ENCODE assay signal across 24 cellular contexts in the genomic region with DNA sequence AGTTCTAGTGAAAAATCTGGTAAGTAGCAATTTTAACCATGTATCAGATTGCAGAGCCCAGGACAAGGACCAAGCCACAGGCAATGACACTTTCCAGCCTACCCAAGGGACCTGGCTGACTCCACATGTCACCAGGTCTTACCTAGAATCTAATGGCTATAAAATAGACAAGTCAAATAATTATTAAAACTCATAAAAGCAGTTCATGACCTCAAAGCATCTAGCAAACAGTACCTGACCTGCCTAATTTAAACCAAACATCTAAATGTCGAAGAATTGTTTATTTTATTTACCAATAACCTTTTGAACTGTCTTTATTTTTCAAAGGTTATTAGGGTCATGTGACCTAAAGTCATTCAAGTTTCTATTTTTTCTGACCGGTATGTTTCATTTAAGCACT. TPM values are rescaled to one million over a fixed set of nuclear protein-coding genes. Genes with fewer than 3 reads are reported as not detected.
A peak's percentile ranks its signal among the peaks of the same experiment; 100 is the strongest.
DNase-seq lines count a peak whose midpoint lies in the region; ATAC-seq, FAIRE-seq and TF ChIP-seq lines count a peak whose summit lies in the region.
"Had no signal": no experiment of that assay in that cellular context is flagged by ENCODE, and none has a peak within 500 bp of the region (broad histone marks: within the 10 kb centered on the region; RNA-seq: fewer than 3 reads in every experiment).

No MANE protein-coding gene starts in this region.

- no peaks in the 10 kb centered on the region for H3K36me3 ChIP-seq in K562 (ENCODE audit: control insufficient read depth, insufficient read depth, low read length)
- H3K36me3 ChIP-seq: BLaER1 treated with 17β-estradiol and CSF1 and Interleukin-3, amounts not matched to agents 10 nM and 100 nM had no signal

- H3K9me1 ChIP-seq in K562 (ENCODE audit: control insufficient read depth, insufficient read depth, low read length): no peaks in the 10 kb centered on the region

- intact Hi-C loops in K562 (cut with micrococcal nuclease): no loop called here

- CTCF ChIA-PET in K562 (lab: Yijun Ruan, JAX; ENCODE audit: low intra/inter-chr PET ratio): no interaction called here

- FAIRE-seq in K562 (lab: Jason Lieb, UNC): no peak
- FAIRE-seq: D721Med, GM12878, GM12892, GM18507 had no signal

- no peaks in the 10 kb centered on the region for H3K4me1 ChIP-seq in K562 (replicated peaks in 1 of 2; ENCODE audit: control insufficient read depth in 2 of 2, insufficient read depth in 2 of 2, low read length in 2 of 2)

- no peak overlapping the region for H3K27ac ChIP-seq in K562 (ENCODE audit: extremely low read depth, low read depth, low read length)
- H3K27ac ChIP-seq: 22Rv1; A549; BLaER1 treated with 17β-estradiol and CSF1 and Interleukin-3, amounts not matched to agents 10 nM and 100 nM; C4-2B had no signal

- in situ Hi-C loops in K562 (cut with MboI): no loop called here

- no peaks in the 10 kb centered on the region for H4K20me1 ChIP-seq in K562 (replicated peaks; ENCODE audit: control insufficient read depth, insufficient read depth, low read length)
- H4K20me1 ChIP-seq: BLaER1 treated with 17β-estradiol and CSF1 and Interleukin-3, amounts not matched to agents 10 nM and 100 nM had no signal

- TF ChIP-seq CTCF in K562 (IDR thresholded peaks at IDR 0.05 in 2 of 3, conservative IDR thresholded peaks at IDR 0.05 in 1 of 3; ENCODE audit: insufficient read depth in 2 of 3, low read depth in 1 of 3, low read length in 3 of 3): no peak

- H2AFZ ChIP-seq in K562 (ENCODE audit: low read depth, low read length): no peak overlapping the region

- H3K79me2 ChIP-seq in K562 (ENCODE audit: control insufficient read depth, insufficient read depth, low read length): no peaks in the 10 kb centered on the region

- no peak for TF ChIP-seq RAD21 in K562 (CRISPR knock-in tag; conservative IDR thresholded peaks at IDR 0.05 in 1 of 2, IDR thresholded peaks at IDR 0.05 in 1 of 2)

- DNase-seq in NCI-H82 (lab: John Stamatoyannopoulos, UW): peak; percentile 13
- DNase-seq in NCI-H82 treated with DMSO at 0.1 percent for 48 hours (lab: John Stamatoyannopoulos, UW; ENCODE audit: unreplicated experiment): no peak
- no peak for DNase-seq in K562 (ENCODE audit: extremely low read depth in 1 of 4, low spot score in 3 of 4)
- no peak for DNase-seq in DMS153 (lab: John Stamatoyannopoulos, UW)
- no peak for DNase-seq in NCI-H1694 treated with DMSO at 0.1 percent for 48 hours (lab: John Stamatoyannopoulos, UW)
- DNase-seq: AML-193; Caco-2; Calu3; CD4-positive, alpha-beta T cell; CD8-positive, alpha-beta T cell; DMS53; DMS79; DND-41; EL; GDM1 had no signal

- TF ChIP-seq EP300 in K562 (IDR thresholded peaks at IDR 0.05; ENCODE audit: low read length): no peak

- TF ChIP-seq POLR2A in K562 (conservative IDR thresholded peaks at IDR 0.05): no peak

- no peak for ATAC-seq in K562
- ATAC-seq: A549; CD8-positive, alpha-beta T cell; GM12878 had no signal

- 0% methylated on average over 2 of the region's 2 CpGs for WGBS in K562 (ENCODE audit: insufficient coverage, low coverage, missing lambda C conversion rate)

- H3K9ac ChIP-seq in K562 (ENCODE audit: insufficient read depth in 1 of 2, low read depth in 2 of 2, low read length in 2 of 2): no peak overlapping the region
- H3K9ac ChIP-seq: BLaER1 treated with 17β-estradiol and CSF1 and Interleukin-3, amounts not matched to agents 10 nM and 100 nM had no signal

- no peak overlapping the region for H3K4me3 ChIP-seq in K562
- H3K4me3 ChIP-seq: A549; BLaER1 treated with 17β-estradiol and CSF1 and Interleukin-3, amounts not matched to agents 10 nM and 100 nM; GM12878 had no signal

- H3K4me2 ChIP-seq in K562 (ENCODE audit: insufficient read depth, low read length): no peak overlapping the region
- H3K4me2 ChIP-seq: A549; BLaER1 treated with 17β-estradiol and CSF1 and Interleukin-3, amounts not matched to agents 10 nM and 100 nM had no signal

- POLR2A ChIA-PET in K562 (lab: Yijun Ruan, JAX): no interaction called here

- no TSS peak for BruUV-seq in K562 (replicated peaks; lab: Mats Ljungman, UMichigan)

- H3K27me3 ChIP-seq in K562 (ENCODE audit: control insufficient read depth in 2 of 2, insufficient read depth in 2 of 2, low read length in 2 of 2): peaks cover 0 to 2% of the 10 kb centered on the region in 2 experiments; a peak in 2 of 5 replicates
- H3K27me3 ChIP-seq: BLaER1 treated with 17β-estradiol and CSF1 and Interleukin-3, amounts not matched to agents 10 nM and 100 nM had no signal

- no peaks in the 10 kb centered on the region for H3K9me3 ChIP-seq in K562 (replicated peaks; ENCODE audit: control insufficient read depth, insufficient read depth, low read depth, low read length)
- H3K9me3 ChIP-seq: A549, Caco-2 had no signal

TF ChIP-seq in K562, 482 proteins besides CTCF, POLR2A, EP300 and RAD21:
- TF ChIP-seq GABPB2 (CRISPR knock-in tag; conservative IDR thresholded peaks at IDR 0.05) (no peak), CLOCK (CRISPR knock-in tag; IDR thresholded peaks at IDR 0.05; ENCODE audit: borderline replicate concordance) (no peak), PML (IDR thresholded peaks at IDR 0.05; ENCODE audit: low read length) (no peak), CBX5 (IDR thresholded peaks at IDR 0.05; ENCODE audit: borderline replicate concordance, low read depth) (no peak), RFX7 (CRISPR knock-in tag; IDR thresholded peaks at IDR 0.05) (no peak), MYBL2 (IDR thresholded peaks at IDR 0.05; ENCODE audit: low read depth) (no peak), MYBL2 (CRISPR knock-in tag; IDR thresholded peaks at IDR 0.05; ENCODE audit: borderline replicate concordance) (no peak), OTX1 (CRISPR knock-in tag; IDR thresholded peaks at IDR 0.05) (no peak)
- TF ChIP-seq, protein P1, sequence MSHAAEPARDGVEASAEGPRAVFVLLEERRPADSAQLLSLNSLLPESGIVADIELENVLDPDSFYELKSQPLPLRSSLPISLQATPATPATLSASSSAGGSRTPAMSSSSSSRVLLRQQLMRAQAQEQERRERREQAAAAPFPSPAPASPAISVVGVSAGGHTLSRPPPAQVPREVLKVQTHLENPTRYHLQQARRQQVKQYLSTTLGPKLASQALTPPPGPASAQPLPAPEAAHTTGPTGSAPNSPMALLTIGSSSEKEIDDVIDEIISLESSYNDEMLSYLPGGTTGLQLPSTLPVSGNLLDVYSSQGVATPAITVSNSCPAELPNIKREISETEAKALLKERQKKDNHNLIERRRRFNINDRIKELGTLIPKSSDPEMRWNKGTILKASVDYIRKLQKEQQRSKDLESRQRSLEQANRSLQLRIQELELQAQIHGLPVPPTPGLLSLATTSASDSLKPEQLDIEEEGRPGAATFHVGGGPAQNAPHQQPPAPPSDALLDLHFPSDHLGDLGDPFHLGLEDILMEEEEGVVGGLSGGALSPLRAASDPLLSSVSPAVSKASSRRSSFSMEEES (CRISPR knock-in tag; IDR thresholded peaks at IDR 0.05): peak; percentile 55

RNA-seq across cellular contexts. Expression of gene MKRN3, which starts 35.6 kb away (rescaled TPM):
- total RNA-seq in K562 (2011; cell fraction: chromatin; rRNA removed; ENCODE audit: low replicate concordance): 37.6 and 42.7 TPM in 2 replicates
- 28.9 and 33.4 TPM in 2 replicates for total RNA-seq in K562 (2011; cell fraction: nucleolus; rRNA removed)
- total RNA-seq in K562 (2011; cell fraction: nucleoplasm; rRNA removed): 44.3 and 51.5 TPM in 2 replicates
- total RNA-seq in K562 (2014; rRNA removed) (33.4 and 37.8 TPM in 2 replicates), K562 (2014; rRNA removed; fragmentation: Illumina TruSeq; extraction: Trizol) (21.4 and 25.1 TPM in 2 replicates), K562 (2015; rRNA removed; fragmentation: Illumina TruSeq; extraction: Trizol) (29.9 and 31.1 TPM in 2 replicates), K562 (2021) (26.0 and 26.2 TPM in 2 replicates)
- polyA plus RNA-seq in K562 (2011; rRNA removed) (22.4 and 22.5 TPM in 2 replicates), K562 (2014; fragmentation: Illumina TruSeq; extraction: Trizol) (15.8 and 19.1 TPM in 2 replicates), K562 (2014; fragmentation: Nextera tagmentation; extraction: Ambion mirVana) (1 to 10 TPM; 6.5 to 7.8 TPM), K562 (2014; rRNA removed) (23.6 and 25.2 TPM in 2 replicates)
- 13.3 and 19.2 TPM in 2 replicates for polyA plus RNA-seq in K562 (2011; cell fraction: cytosol; rRNA removed)
- polyA plus RNA-seq in K562 (2011; cell fraction: nucleus; rRNA removed): 35.1 and 35.8 TPM in 2 replicates
- 17.1 and 17.2 TPM in 2 replicates for polyA plus RNA-seq in K562 (2012)
- polyA minus RNA-seq in K562 (2011; rRNA and poly(A)+ RNA removed): 35.8 and 40.8 TPM in 2 replicates
- polyA minus RNA-seq in K562 (2011; cell fraction: cytosol; rRNA and poly(A)+ RNA removed): 15.4 and 23.4 TPM in 2 replicates
- polyA minus RNA-seq in K562 (2011; cell fraction: nucleus; rRNA and poly(A)+ RNA removed): 26.8 and 41.5 TPM in 2 replicates
- total RNA-seq: Calu3, G401, GM12878 had no signal
